In the genomic region with DNA sequence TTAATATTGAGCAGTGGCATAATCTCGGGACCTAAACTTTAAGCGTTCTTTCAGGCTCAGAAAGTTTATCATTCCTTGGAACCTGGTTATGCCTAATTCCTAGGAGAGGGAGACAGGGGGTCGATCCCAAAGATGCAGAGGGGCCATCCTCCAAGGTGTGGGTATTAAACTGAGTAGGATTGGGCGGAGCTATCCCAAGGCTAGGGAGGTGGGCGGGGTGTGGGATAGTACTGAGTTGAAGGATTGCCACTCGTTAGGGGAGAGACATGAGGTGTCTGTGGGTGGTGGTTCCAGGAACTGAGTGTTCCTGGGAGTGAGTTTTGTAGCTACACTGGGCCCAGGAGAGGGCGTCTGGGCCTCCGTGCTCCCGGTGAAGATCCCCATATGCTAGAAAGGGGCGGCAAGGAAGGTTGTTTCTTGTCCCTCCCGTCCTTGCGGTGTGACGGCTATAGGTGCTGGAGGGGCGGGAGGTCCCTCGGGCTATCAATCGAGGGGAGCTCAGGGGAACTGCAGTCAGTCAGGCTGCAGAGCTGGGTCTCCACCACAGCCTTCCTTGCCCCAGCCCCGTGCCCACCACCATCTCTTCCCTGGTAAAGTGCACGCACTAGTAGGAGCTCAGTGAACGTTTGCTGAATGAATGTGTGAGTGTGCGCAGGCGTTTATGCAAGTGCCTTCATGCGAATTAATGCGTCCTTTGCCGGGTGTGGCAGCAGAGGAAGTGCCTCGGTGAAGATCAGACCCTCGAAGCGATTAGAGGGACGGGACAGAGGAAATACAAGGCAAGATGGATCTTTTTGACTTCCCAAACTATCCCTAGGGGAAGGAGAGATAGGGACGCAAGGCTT, we compare ENCODE assay signal across 1 cellular context.
TF ChIP-seq lines count a peak whose summit lies in the region.

No MANE protein-coding gene starts in this region.

TF ChIP-seq in HEK293, 187 proteins besides CTCF, POLR2A, EP300 and RAD21 (continued from another document):
- TF ChIP-seq, protein P1, sequence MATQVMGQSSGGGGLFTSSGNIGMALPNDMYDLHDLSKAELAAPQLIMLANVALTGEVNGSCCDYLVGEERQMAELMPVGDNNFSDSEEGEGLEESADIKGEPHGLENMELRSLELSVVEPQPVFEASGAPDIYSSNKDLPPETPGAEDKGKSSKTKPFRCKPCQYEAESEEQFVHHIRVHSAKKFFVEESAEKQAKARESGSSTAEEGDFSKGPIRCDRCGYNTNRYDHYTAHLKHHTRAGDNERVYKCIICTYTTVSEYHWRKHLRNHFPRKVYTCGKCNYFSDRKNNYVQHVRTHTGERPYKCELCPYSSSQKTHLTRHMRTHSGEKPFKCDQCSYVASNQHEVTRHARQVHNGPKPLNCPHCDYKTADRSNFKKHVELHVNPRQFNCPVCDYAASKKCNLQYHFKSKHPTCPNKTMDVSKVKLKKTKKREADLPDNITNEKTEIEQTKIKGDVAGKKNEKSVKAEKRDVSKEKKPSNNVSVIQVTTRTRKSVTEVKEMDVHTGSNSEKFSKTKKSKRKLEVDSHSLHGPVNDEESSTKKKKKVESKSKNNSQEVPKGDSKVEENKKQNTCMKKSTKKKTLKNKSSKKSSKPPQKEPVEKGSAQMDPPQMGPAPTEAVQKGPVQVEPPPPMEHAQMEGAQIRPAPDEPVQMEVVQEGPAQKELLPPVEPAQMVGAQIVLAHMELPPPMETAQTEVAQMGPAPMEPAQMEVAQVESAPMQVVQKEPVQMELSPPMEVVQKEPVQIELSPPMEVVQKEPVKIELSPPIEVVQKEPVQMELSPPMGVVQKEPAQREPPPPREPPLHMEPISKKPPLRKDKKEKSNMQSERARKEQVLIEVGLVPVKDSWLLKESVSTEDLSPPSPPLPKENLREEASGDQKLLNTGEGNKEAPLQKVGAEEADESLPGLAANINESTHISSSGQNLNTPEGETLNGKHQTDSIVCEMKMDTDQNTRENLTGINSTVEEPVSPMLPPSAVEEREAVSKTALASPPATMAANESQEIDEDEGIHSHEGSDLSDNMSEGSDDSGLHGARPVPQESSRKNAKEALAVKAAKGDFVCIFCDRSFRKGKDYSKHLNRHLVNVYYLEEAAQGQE (tag by site-specific recombination; IDR thresholded peaks at IDR 0.05) = no peak
TF ChIP-seq in HEK293: peak in this region for 3.
